Comparison of ENCODE assay signal across 1 cellular context in genomic region chr10:86888585-86889381, GRCh38.
TF ChIP-seq lines count a peak whose summit lies in the region.

No MANE protein-coding gene starts in this region.

TF ChIP-seq in GM12878, 131 proteins besides CTCF, POLR2A, EP300 and RAD21 (continued from another document):
- TF ChIP-seq ZBTB33 (IDR thresholded peaks at IDR 0.05), result no peak
- no peak for TF ChIP-seq IRF3 (IDR thresholded peaks at IDR 0.05)
- TF ChIP-seq FOXK2 (IDR thresholded peaks at IDR 0.05), result no peak
- TF ChIP-seq EGR1 (IDR thresholded peaks at IDR 0.05; ENCODE audit: borderline replicate concordance in 1 of 2, low read depth in 2 of 2, low read length in 2 of 2), result no peak
- peak; percentile 97 for TF ChIP-seq MEF2B (IDR thresholded peaks at IDR 0.05; ENCODE audit: partially characterized antibody, poor library complexity, severe bottlenecking)
- TF ChIP-seq TCF7 (IDR thresholded peaks at IDR 0.05; ENCODE audit: borderline replicate concordance), result no peak
- no peak for TF ChIP-seq TAF1 (IDR thresholded peaks at IDR 0.05; ENCODE audit: borderline replicate concordance, low read depth, low read length)
- TF ChIP-seq SMC3 (IDR thresholded peaks at IDR 0.05; ENCODE audit: borderline replicate concordance, low read length), result no peak
- no peak for TF ChIP-seq POLR2AphosphoS2 (IDR thresholded peaks at IDR 0.05; ENCODE audit: low read depth, low read length)
- no peak for TF ChIP-seq RAD51 (IDR thresholded peaks at IDR 0.05)
- TF ChIP-seq SP1 (IDR thresholded peaks at IDR 0.05; ENCODE audit: low read depth, low read length), result no peak
TF ChIP-seq in GM12878: peak in this region for 35.
